ENCODE assay signal across 8 cellular contexts in the genomic region with DNA sequence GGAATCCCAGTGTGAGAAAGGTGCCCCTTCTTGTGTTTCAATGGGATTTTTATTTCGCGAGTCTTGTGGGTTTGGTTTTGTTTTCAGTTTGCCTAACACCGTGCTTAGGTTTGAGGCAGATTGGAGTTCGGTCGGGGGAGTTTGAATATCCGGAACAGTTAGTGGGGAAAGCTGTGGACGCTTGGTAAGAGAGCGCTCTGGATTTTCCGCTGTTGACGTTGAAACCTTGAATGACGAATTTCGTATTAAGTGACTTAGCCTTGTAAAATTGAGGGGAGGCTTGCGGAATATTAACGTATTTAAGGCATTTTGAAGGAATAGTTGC. TPM values are rescaled to one million over a fixed set of nuclear protein-coding genes. Genes with fewer than 3 reads are reported as not detected.
A peak's percentile ranks its signal among the peaks of the same experiment; 100 is the strongest.
DNase-seq lines count a peak whose midpoint lies in the region; ATAC-seq, FAIRE-seq and TF ChIP-seq lines count a peak whose summit lies in the region.

No MANE protein-coding gene starts in this region.

- TF ChIP-seq CTCF in HL-60 (IDR thresholded peaks at IDR 0.05; ENCODE audit: insufficient read depth, low read length), result no peak
- TF ChIP-seq CTCF in adrenal gland (IDR thresholded peaks at IDR 0.05), result no peak

- H3K36me3 Mint-ChIP-seq in stimulated activated naive CD8-positive, alpha-beta T cell treated with anti-CD3 and anti-CD28 coated beads, Interleukin-15, Interleukin-2, amounts not matched to agents 100 ng/mL and 50 ng/mL, for 24 hours (ENCODE audit: low read depth), result peaks cover 31% of the 10 kb centered on the region

- H3K4me3 Mint-ChIP-seq in stimulated activated naive CD8-positive, alpha-beta T cell treated with anti-CD3 and anti-CD28 coated beads, Interleukin-15, Interleukin-2, amounts not matched to agents 100 ng/mL and 50 ng/mL, for 24 hours, result peak overlapping the region; percentile 95

- H3K4me1 Mint-ChIP-seq in stimulated activated naive CD8-positive, alpha-beta T cell treated with anti-CD3 and anti-CD28 coated beads, Interleukin-15, Interleukin-2, amounts not matched to agents 100 ng/mL and 50 ng/mL, for 24 hours (ENCODE audit: low read depth), result peaks cover 50% of the 10 kb centered on the region

- peak overlapping the region; percentile 99 for H3K27ac ChIP-seq in HL-60 (replicated peaks)
- H3K27ac ChIP-seq in adrenal gland, result peak overlapping the region; percentile 84 to 99 (median 95)
- peak overlapping the region; percentile 99 for H3K27ac ChIP-seq in layer of hippocampus (ENCODE audit: low read depth, low read length)

- no peaks in the 10 kb centered on the region for H3K9me3 Mint-ChIP-seq in stimulated activated naive CD8-positive, alpha-beta T cell treated with anti-CD3 and anti-CD28 coated beads, Interleukin-15, Interleukin-2, amounts not matched to agents 100 ng/mL and 50 ng/mL, for 24 hours

- peaks cover 26 to 35% of the 10 kb centered on the region in 2 donors for H3K4me1 ChIP-seq in adrenal gland (replicated peaks in 1 of 2)

- TF ChIP-seq POLR2A in adrenal gland (IDR thresholded peaks at IDR 0.05) (no peak), H54 (IDR thresholded peaks at IDR 0.05; ENCODE audit: low read depth, low read length) (no peak)

- H3K4me3 ChIP-seq in HL-60 (replicated peaks; ENCODE audit: insufficient read depth, low read length), result peak overlapping the region; percentile 50
- peak overlapping the region; percentile 43 to 84 (median 58) for H3K4me3 ChIP-seq in adrenal gland

- H3K27ac Mint-ChIP-seq in stimulated activated naive CD8-positive, alpha-beta T cell treated with anti-CD3 and anti-CD28 coated beads, Interleukin-15, Interleukin-2, amounts not matched to agents 100 ng/mL and 50 ng/mL, for 24 hours, result peak overlapping the region; percentile 99

- intact Hi-C loops in adrenal gland (cut with DNase I), result no loop called here

- no peak for FAIRE-seq in H54 (lab: Jason Lieb, UNC)

- ATAC-seq in GM18520 (IDR thresholded peaks at IDR 0.05; ENCODE audit: unreplicated experiment), result peak; percentile 7
- no peak for ATAC-seq in GM19467 (IDR thresholded peaks at IDR 0.05; ENCODE audit: unreplicated experiment)
- no peak for ATAC-seq in GM19455 (IDR thresholded peaks at IDR 0.05; ENCODE audit: unreplicated experiment)

- DNase-seq in HL-60 (ENCODE audit: low read depth in 1 of 2, low spot score in 1 of 2), result peak in 1 of 2 experiments; percentile 1
- peak in 3 of 7 donors; percentile 33 to 58 (median 43) for DNase-seq in adrenal gland
- DNase-seq in H54 (ENCODE audit: insufficient read length, low spot score), result no peak

- WGBS in adrenal gland, 4 donors, result 1 to 6% (median 2%) methylated on average over 14 of the region's 14 CpGs

- H3K27me3 ChIP-seq in HL-60 (ENCODE audit: insufficient read depth, poor library complexity, severe bottlenecking), result no peaks in the 10 kb centered on the region
- no peaks in the 10 kb centered on the region for H3K27me3 ChIP-seq in adrenal gland
- H3K27me3 ChIP-seq in layer of hippocampus (ENCODE audit: control insufficient read depth, insufficient read depth, low read length), result no peaks in the 10 kb centered on the region

- no peaks in the 10 kb centered on the region for H3K27me3 Mint-ChIP-seq in stimulated activated naive CD8-positive, alpha-beta T cell treated with anti-CD3 and anti-CD28 coated beads, Interleukin-15, Interleukin-2, amounts not matched to agents 100 ng/mL and 50 ng/mL, for 24 hours

- peaks cover 0 to 25% of the 10 kb centered on the region in 2 donors for H3K36me3 ChIP-seq in adrenal gland (replicated peaks in 1 of 2)

- no peaks in the 10 kb centered on the region for H3K9me3 ChIP-seq in adrenal gland (replicated peaks in 1 of 3)

RNA-seq across cellular contexts. Expression of a gene that starts 0.6 kb away (rescaled TPM):
- 1,000 to 10,000 TPM; 1,297 to 2,928 (median 2,139) TPM for total RNA-seq in adrenal gland
- 1,000 to 10,000 TPM in 2 of 3 donors, 100 to 1,000 TPM in 1; 588 to 2,867 (median 1,416) TPM for polyA plus RNA-seq in adrenal gland

RNA-seq across cellular contexts. Expression of a gene that starts 28.2 kb away (rescaled TPM):
- total RNA-seq in adrenal gland, result 10 to 100 TPM; 19.9 to 31.7 (median 25.8) TPM
- 10 to 100 TPM; 28.1 to 37.9 (median 32.9) TPM for polyA plus RNA-seq in adrenal gland

RNA-seq across cellular contexts. Expression of a gene that starts 33.9 kb away (rescaled TPM):
- total RNA-seq in adrenal gland, result 100 to 1,000 TPM in 1 of 8 donors, 10 to 100 TPM in 7; 34.1 to 110 (median 47.3) TPM
- 10 to 100 TPM; 23.3 to 67.3 (median 61.7) TPM for polyA plus RNA-seq in adrenal gland
